Comparison of ENCODE assay signal across 2 cellular contexts in genomic region chr5:54298947-54299346, GRCh38.
TF ChIP-seq lines count a peak whose summit lies in the region.

No MANE protein-coding gene starts in this region.

TF ChIP-seq in HEK293, 187 proteins besides CTCF, POLR2A, EP300 and RAD21 (continued from another document):
- no peak for TF ChIP-seq ZNF830 (tag by site-specific recombination; IDR thresholded peaks at IDR 0.05; ENCODE audit: low read depth)

TF ChIP-seq in K562, 482 proteins besides CTCF, POLR2A, EP300 and RAD21 (continued from another document):
- no peak for TF ChIP-seq ZNF23 (CRISPR knock-in tag; IDR thresholded peaks at IDR 0.05)
- peak; percentile 82 for TF ChIP-seq ZNF121 (CRISPR knock-in tag; conservative IDR thresholded peaks at IDR 0.05)
